Comparison of ENCODE assay signal across 8 cellular contexts in the genomic region with DNA sequence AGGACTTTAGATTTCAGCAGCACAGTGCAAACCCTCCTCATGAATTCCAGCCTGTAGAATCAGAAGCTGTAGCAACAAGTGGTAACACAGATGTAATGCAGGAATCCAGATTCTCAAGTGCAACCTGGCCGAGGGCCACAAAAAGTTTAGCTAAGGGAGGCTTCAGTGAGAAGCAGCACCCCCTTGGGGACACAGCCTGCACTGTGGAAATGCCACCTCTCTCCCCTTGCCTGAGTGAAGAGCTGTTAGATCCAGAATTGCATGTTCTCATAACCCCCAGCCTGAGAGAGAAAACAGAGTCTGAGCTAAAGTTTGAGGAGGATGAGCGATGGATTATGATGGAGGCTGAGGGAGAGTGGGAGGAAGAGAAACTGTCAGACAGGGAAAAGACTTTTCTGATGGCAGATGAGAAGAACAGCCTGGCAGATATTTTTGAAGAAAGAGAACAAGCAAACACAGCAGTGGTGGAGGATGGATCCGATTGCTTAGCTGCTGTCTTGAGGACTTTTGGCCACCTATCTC.
DNase-seq lines count a peak whose midpoint lies in the region; ATAC-seq and TF ChIP-seq lines count a peak whose summit lies in the region.

No MANE protein-coding gene starts in this region.

- H3K4me1 Mint-ChIP-seq in WTC11 = peaks cover 64% of the 10 kb centered on the region

- peaks cover 23% of the 10 kb centered on the region for H3K9me3 Mint-ChIP-seq in WTC11

- TF ChIP-seq CTCF in WTC11 (IDR thresholded peaks at IDR 0.05) = no peak

- POLR2A ChIA-PET in WTC11 (lab: Charles Lee) = interaction anchor here (0.5 to 1.3 kb wide), 4 partner anchors 19 to 521 kb away, joined by 3 read pairs; no protein-coding TSS in a partner anchor

- H3K4me3 Mint-ChIP-seq in WTC11 = peak overlapping the region; percentile 60

- no peaks in the 10 kb centered on the region; the same call in 1 of the 2 replicates for H3K27me3 Mint-ChIP-seq in WTC11 (ENCODE audit: low read depth)

- CTCF ChIA-PET in WTC11 (lab: Charles Lee) = interaction anchor here (0.6 to 5.6 kb wide), 30 partner anchors 8 to 337 kb away, joined by 3 to 45 read pairs (median 5); no protein-coding TSS in a partner anchor

- peaks cover 47% of the 10 kb centered on the region for H3K36me3 Mint-ChIP-seq in WTC11

- intact Hi-C loops in left colon (cut with DNase I, micrococcal nuclease) = no loop called here

- H3K27ac Mint-ChIP-seq in WTC11 = 0 out of 2 replicates have a peak overlapping the region, but pooled peaks have one; percentile 7

- ATAC-seq in WTC11 (peak; percentile 7), left colon (peak; percentile 19), HG03095 (IDR thresholded peaks at IDR 0.05; ENCODE audit: unreplicated experiment) (no peak)

- peak; percentile 82 for DNase-seq in GM04503 (ENCODE audit: low read depth)
- peak; percentile 51 for DNase-seq in NCI-H1105 treated with DMSO at 0.1 percent for 48 hours (lab: John Stamatoyannopoulos, UW)
- peak; percentile 48 for DNase-seq in WTC11 (ENCODE audit: low spot score)
- DNase-seq in cerebellar cortex (ENCODE audit: low spot score) = peak; percentile 66
- DNase-seq in left colon = peak; percentile 73 to 82
- DNase-seq in stimulated activated CD4-positive, alpha-beta T cell treated with anti-CD3 and anti-CD28 coated beads, Interleukin-1b, Interleukin-23, amount 100 ng/mL, for 48 hours = peak; percentile 71
- DNase-seq in GF-D8 (lab: John Stamatoyannopoulos, UW) = no peak

TF ChIP-seq in WTC11, 78 proteins besides CTCF, POLR2A, EP300 and RAD21:
- TF ChIP-seq ZNF423 (CRISPR knock-in tag; IDR thresholded peaks at IDR 0.05) = no peak
- TF ChIP-seq ZBTB21 (CRISPR knock-in tag; IDR thresholded peaks at IDR 0.05; ENCODE audit: borderline replicate concordance) = no peak
- no peak for TF ChIP-seq SMAD3 (CRISPR knock-in tag; IDR thresholded peaks at IDR 0.05; ENCODE audit: borderline replicate concordance)
- TF ChIP-seq TCF7 (CRISPR knock-in tag; IDR thresholded peaks at IDR 0.05; ENCODE audit: low read depth) = no peak
- TF ChIP-seq PREB (CRISPR knock-in tag; IDR thresholded peaks at IDR 0.05; ENCODE audit: borderline replicate concordance) = no peak
- no peak for TF ChIP-seq NR2C2 (CRISPR knock-in tag; IDR thresholded peaks at IDR 0.05)
- TF ChIP-seq E2F5 (CRISPR knock-in tag; IDR thresholded peaks at IDR 0.05) = peak; percentile 35; the same call in 1 of the 2 replicates
- no peak for TF ChIP-seq FOXP1 (CRISPR knock-in tag; IDR thresholded peaks at IDR 0.05; ENCODE audit: borderline replicate concordance)
- TF ChIP-seq EMX1 (CRISPR knock-in tag; IDR thresholded peaks at IDR 0.05) = no peak
- TF ChIP-seq FOXK1 (CRISPR knock-in tag; IDR thresholded peaks at IDR 0.05) = no peak
- TF ChIP-seq ZSCAN18 (CRISPR knock-in tag; IDR thresholded peaks at IDR 0.05) = no peak
- 0 out of 2 replicates have a peak, but pooled peaks have one; percentile 30 for TF ChIP-seq MAX (CRISPR knock-in tag; IDR thresholded peaks at IDR 0.05)
- TF ChIP-seq NR1H2 (CRISPR knock-in tag; IDR thresholded peaks at IDR 0.05) = no peak
- TF ChIP-seq, protein P1, sequence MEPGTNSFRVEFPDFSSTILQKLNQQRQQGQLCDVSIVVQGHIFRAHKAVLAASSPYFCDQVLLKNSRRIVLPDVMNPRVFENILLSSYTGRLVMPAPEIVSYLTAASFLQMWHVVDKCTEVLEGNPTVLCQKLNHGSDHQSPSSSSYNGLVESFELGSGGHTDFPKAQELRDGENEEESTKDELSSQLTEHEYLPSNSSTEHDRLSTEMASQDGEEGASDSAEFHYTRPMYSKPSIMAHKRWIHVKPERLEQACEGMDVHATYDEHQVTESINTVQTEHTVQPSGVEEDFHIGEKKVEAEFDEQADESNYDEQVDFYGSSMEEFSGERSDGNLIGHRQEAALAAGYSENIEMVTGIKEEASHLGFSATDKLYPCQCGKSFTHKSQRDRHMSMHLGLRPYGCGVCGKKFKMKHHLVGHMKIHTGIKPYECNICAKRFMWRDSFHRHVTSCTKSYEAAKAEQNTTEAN (CRISPR knock-in tag; IDR thresholded peaks at IDR 0.05) = no peak
- TF ChIP-seq ETV6 (CRISPR knock-in tag; IDR thresholded peaks at IDR 0.05) = peak; percentile 65; the same call in 1 of the 2 replicates
TF ChIP-seq in WTC11: peak in this region for 3.
